23 cellular contexts compared by ENCODE assay signal in the genomic region with DNA sequence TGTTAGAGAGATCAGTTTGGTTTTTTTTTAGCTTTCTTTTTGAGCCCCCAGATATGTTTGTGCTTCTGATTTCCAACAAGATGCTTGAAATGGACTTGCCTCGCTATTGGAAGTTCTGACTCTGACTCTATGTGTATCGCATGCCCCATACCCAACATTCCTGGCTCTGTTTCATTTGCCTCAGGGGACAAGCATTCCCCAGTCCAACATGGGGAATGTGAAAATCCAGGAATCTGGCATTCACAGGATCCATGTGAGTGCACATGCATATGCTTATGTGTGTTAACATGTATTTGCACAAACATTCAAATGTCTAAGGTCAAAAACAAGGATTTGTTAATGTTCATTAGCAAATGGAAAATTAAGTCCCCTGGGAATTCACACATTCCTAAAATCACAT.
DNase-seq lines count a peak whose midpoint lies in the region; ATAC-seq and TF ChIP-seq lines count a peak whose summit lies in the region.
"Had no signal": no experiment of that assay in that cellular context is flagged by ENCODE, and none has a peak within 500 bp of the region (broad histone marks: within the 10 kb centered on the region; RNA-seq: fewer than 3 reads in every experiment).

No MANE protein-coding gene starts in this region.

- peaks cover 4% of the 10 kb centered on the region; the same call in 1 of the 2 replicates for H3K9me3 Mint-ChIP-seq in WTC11

- 0 out of 2 replicates have a peak, but pooled peaks cover 4% of the 10 kb centered on the region for H3K4me1 Mint-ChIP-seq in WTC11
- H3K4me1 Mint-ChIP-seq: CD14-positive monocyte; CD8-positive, alpha-beta memory T cell had no signal

- ATAC-seq in WTC11: peak; percentile 22; the same call in 1 of the 2 replicates
- ATAC-seq in GM21825 (IDR thresholded peaks at IDR 0.05; ENCODE audit: unreplicated experiment): no peak

- no peak overlapping the region for H3K27ac Mint-ChIP-seq in WTC11
- H3K27ac Mint-ChIP-seq: CD14-positive monocyte had no signal

- no peak overlapping the region for H3K4me3 Mint-ChIP-seq in WTC11
- H3K4me3 Mint-ChIP-seq: CD14-positive monocyte; CD8-positive, alpha-beta memory T cell had no signal

- POLR2A ChIA-PET in WTC11 (lab: Charles Lee): interaction anchor here (0.7 kb wide), 1 partner anchor 202 kb away, joined by 6 read pairs; no protein-coding TSS in a partner anchor

- DNase-seq in NCI-H82 (lab: John Stamatoyannopoulos, UW) (peak; percentile 52), NCI-H82 treated with DMSO at 0.1 percent for 48 hours (lab: John Stamatoyannopoulos, UW; ENCODE audit: unreplicated experiment) (no peak), WTC11 (ENCODE audit: low spot score) (no peak), kidney tubule cell (ENCODE audit: low spot score) (peak; percentile 26), renal cortical epithelial cell (ENCODE audit: low read depth) (peak; percentile 88), NCI-H2171 treated with DMSO at 0.1 percent for 48 hours (lab: John Stamatoyannopoulos, UW) (no peak), activated gamma-delta T cell treated with Interleukin-2 at 50 U/mL for 16 hours (no peak)
- DNase-seq: 8988T; ACHN; BE2C; CD8-positive, alpha-beta memory T cell; DMS153; DND-41; NCI-H1105 treated with DMSO at 0.1 percent for 48 hours; NCI-H146; NCI-H1930; NCI-H2107; NCI-H446; NCI-H524 treated with DMSO at 0.1 percent for 48 hours; Right ventricle myocardium superior; RPMI8226 had no signal

- no peak for TF ChIP-seq CTCF in WTC11 (IDR thresholded peaks at IDR 0.05)

- peaks cover 2% of the 10 kb centered on the region; the same call in 1 of the 2 replicates for H3K36me3 Mint-ChIP-seq in WTC11
- H3K36me3 Mint-ChIP-seq: CD14-positive monocyte; CD8-positive, alpha-beta memory T cell had no signal

- CTCF ChIA-PET in WTC11 (lab: Charles Lee): no interaction called here

- no peaks in the 10 kb centered on the region; the same call in 1 of the 2 replicates for H3K27me3 Mint-ChIP-seq in WTC11 (ENCODE audit: low read depth)
- H3K27me3 Mint-ChIP-seq: CD8-positive, alpha-beta memory T cell had no signal

TF ChIP-seq in WTC11, 78 proteins besides CTCF, POLR2A, EP300 and RAD21:
- no peak for TF ChIP-seq SMAD4 (CRISPR knock-in tag; IDR thresholded peaks at IDR 0.05)
- no peak for TF ChIP-seq ESRRA (CRISPR knock-in tag; IDR thresholded peaks at IDR 0.05; ENCODE audit: borderline replicate concordance)
- no peak for TF ChIP-seq HMGXB4 (CRISPR knock-in tag; IDR thresholded peaks at IDR 0.05)
- no peak for TF ChIP-seq ZNF232 (CRISPR knock-in tag; IDR thresholded peaks at IDR 0.05)
- no peak for TF ChIP-seq E2F4 (CRISPR knock-in tag; IDR thresholded peaks at IDR 0.05; ENCODE audit: borderline replicate concordance, low read depth)
- TF ChIP-seq NR1H2 (CRISPR knock-in tag; IDR thresholded peaks at IDR 0.05): no peak
- TF ChIP-seq MAX (CRISPR knock-in tag; IDR thresholded peaks at IDR 0.05): no peak
- no peak for TF ChIP-seq FOXK1 (CRISPR knock-in tag; IDR thresholded peaks at IDR 0.05)
- no peak for TF ChIP-seq ZNF671 (CRISPR knock-in tag; IDR thresholded peaks at IDR 0.05)
- no peak for TF ChIP-seq MYBL2 (CRISPR knock-in tag; IDR thresholded peaks at IDR 0.05)
- TF ChIP-seq SMAD3 (CRISPR knock-in tag; IDR thresholded peaks at IDR 0.05; ENCODE audit: borderline replicate concordance): no peak
- no peak for TF ChIP-seq ZNF396 (CRISPR knock-in tag; IDR thresholded peaks at IDR 0.05; ENCODE audit: borderline replicate concordance)
- TF ChIP-seq, protein P1, sequence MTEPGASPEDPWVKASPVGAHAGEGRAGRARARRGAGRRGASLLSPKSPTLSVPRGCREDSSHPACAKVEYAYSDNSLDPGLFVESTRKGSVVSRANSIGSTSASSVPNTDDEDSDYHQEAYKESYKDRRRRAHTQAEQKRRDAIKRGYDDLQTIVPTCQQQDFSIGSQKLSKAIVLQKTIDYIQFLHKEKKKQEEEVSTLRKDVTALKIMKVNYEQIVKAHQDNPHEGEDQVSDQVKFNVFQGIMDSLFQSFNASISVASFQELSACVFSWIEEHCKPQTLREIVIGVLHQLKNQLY (CRISPR knock-in tag; IDR thresholded peaks at IDR 0.05): no peak
- no peak for TF ChIP-seq AR (CRISPR knock-in tag; IDR thresholded peaks at IDR 0.05)

Comparison
In these comparisons a context has a peak if more than half of its experiments do, and no peak if none do; other contexts are left out.
1. DNase-seq: peak in NCI-H82 (single experiment), kidney tubule cell (single experiment) and renal cortical epithelial cell (single experiment); none in NCI-H82 treated with DMSO at 0.1 percent for 48 hours (single experiment), WTC11 (single experiment), NCI-H2171 treated with DMSO at 0.1 percent for 48 hours (single experiment) and activated gamma-delta T cell treated with Interleukin-2 at 50 U/mL for 16 hours (single experiment).